In the genomic region with DNA sequence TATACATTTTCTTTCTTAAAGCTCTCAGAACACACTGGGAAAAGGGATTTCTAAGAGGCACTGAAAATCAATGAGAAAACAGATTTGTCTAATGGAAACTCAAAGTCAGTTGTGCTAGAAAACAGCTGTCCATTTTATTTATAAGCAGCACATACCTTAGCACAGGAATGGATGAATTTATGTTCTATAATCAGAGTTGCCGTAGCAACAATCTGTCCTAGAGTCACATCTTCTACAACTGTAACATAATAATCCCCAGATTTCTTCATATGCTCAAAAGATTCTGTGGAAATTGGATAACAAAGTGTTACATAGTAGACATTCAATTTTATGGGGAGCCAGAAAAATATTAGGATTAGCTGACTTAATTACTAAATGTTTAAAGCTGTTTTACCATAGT, we compare ENCODE assay signal across 3 cellular contexts.
TF ChIP-seq lines count a peak whose summit lies in the region.

No MANE protein-coding gene starts in this region.

TF ChIP-seq in A549, 52 proteins besides CTCF, POLR2A, EP300 and RAD21:
- TF ChIP-seq, protein P1, sequence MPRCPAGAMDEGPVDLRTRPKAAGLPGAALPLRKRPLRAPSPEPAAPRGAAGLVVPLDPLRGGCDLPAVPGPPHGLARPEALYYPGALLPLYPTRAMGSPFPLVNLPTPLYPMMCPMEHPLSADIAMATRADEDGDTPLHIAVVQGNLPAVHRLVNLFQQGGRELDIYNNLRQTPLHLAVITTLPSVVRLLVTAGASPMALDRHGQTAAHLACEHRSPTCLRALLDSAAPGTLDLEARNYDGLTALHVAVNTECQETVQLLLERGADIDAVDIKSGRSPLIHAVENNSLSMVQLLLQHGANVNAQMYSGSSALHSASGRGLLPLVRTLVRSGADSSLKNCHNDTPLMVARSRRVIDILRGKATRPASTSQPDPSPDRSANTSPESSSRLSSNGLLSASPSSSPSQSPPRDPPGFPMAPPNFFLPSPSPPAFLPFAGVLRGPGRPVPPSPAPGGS (IDR thresholded peaks at IDR 0.05) = no peak
- no peak for TF ChIP-seq POLR2AphosphoS2 (conservative IDR thresholded peaks at IDR 0.05; ENCODE audit: low read length)
- no peak for TF ChIP-seq NPAS2 (CRISPR knock-in tag; IDR thresholded peaks at IDR 0.05; ENCODE audit: borderline replicate concordance)
- TF ChIP-seq JUNB (IDR thresholded peaks at IDR 0.05) = no peak

TF ChIP-seq in GM12891, 5 proteins besides CTCF, POLR2A, EP300 and RAD21:
- no peak for TF ChIP-seq TAF1 (IDR thresholded peaks at IDR 0.05; ENCODE audit: low read depth, low read length)
- TF ChIP-seq PAX5 (IDR thresholded peaks at IDR 0.05; ENCODE audit: insufficient read depth, low read length, severe bottlenecking) = no peak
- no peak for TF ChIP-seq POU2F2 (IDR thresholded peaks at IDR 0.05; ENCODE audit: low read depth, low read length)
- no peak for TF ChIP-seq POLR2AphosphoS5 (IDR thresholded peaks at IDR 0.05; ENCODE audit: low read depth, low read length)
- no peak for TF ChIP-seq SPI1 (IDR thresholded peaks at IDR 0.05; ENCODE audit: low read depth, low read length)

TF ChIP-seq in K562, 482 proteins besides CTCF, POLR2A, EP300 and RAD21:
- TF ChIP-seq RFX1 (IDR thresholded peaks at IDR 0.05) (peak; percentile 68), KAT2B (IDR thresholded peaks at IDR 0.05; ENCODE audit: low read depth, low read length) (no peak), PYGO2 (tag; IDR thresholded peaks at IDR 0.05) (no peak)
TF ChIP-seq in K562: peak in this region for 1.
